ENCODE assay signal across 9 cellular contexts in the genomic region with DNA sequence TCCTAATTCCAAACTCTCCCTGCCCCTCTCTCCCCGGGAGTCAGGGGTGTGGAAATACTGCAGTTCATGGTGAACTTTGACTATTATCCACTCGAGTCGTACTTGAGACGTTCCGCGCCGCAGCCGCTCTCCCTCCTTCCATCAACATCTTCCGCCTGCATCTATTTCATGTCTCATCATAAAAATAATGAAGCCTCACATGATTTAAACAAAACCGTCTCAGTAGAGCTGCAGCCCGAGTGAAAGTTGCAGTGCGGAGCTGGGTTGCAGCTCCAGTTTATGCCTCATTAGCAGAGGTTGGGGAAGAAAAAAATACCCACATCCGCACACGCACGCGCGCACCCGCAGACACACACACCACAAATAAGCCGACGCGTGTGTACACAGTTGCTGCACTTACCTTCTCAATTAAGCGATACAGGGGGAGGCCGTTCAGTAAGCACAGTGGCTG. TPM values are rescaled to one million over a fixed set of nuclear protein-coding genes. Genes with fewer than 3 reads are reported as not detected.
DNase-seq lines count a peak whose midpoint lies in the region; ATAC-seq, FAIRE-seq and TF ChIP-seq lines count a peak whose summit lies in the region.
"Had no signal": no experiment of that assay in that cellular context is flagged by ENCODE, and none has a peak within 500 bp of the region (broad histone marks: within the 10 kb centered on the region; RNA-seq: fewer than 3 reads in every experiment).

No MANE protein-coding gene starts in this region.

- intact Hi-C loops in aorta (cut with DNase I) = no loop called here

- no peaks in the 10 kb centered on the region for H3K36me3 Mint-ChIP-seq in brain

- no peaks in the 10 kb centered on the region for H3K9me3 Mint-ChIP-seq in brain

- peak; percentile 42 for ATAC-seq in aorta (ENCODE audit: low FRiP score)

- WGBS in liver = 4% methylated on average over 23 of the region's 23 CpGs
- WGBS in aorta, 2 donors = 1% methylated on average over 23 of the region's 23 CpGs

- H3K36me3 ChIP-seq in ES-I3 (ENCODE audit: insufficient read depth, low read length) = no peaks in the 10 kb centered on the region
- H3K36me3 ChIP-seq in liver (ENCODE audit: control insufficient read depth in 4 of 4, insufficient read depth in 3 of 4, low read depth in 1 of 4, low read length in 3 of 4) = no peaks in the 10 kb centered on the region
- no peaks in the 10 kb centered on the region for H3K36me3 ChIP-seq in aorta (ENCODE audit: control insufficient read depth in 1 of 2, insufficient read depth in 2 of 2, low read length in 1 of 2)

- peak overlapping the region; percentile 95 to 99 (median 97) for H3K27ac Mint-ChIP-seq in brain

- H3K4me1 Mint-ChIP-seq in brain = peaks cover 79% of the 10 kb centered on the region

- peaks cover 0 to 9% (median 4%) of the 10 kb centered on the region in 4 donors for H3K27me3 ChIP-seq in liver (ENCODE audit: control insufficient read depth in 4 of 4, insufficient read depth in 4 of 4, low read length in 3 of 4)
- H3K27me3 ChIP-seq in aorta (ENCODE audit: control insufficient read depth in 1 of 2, insufficient read depth in 2 of 2, low read length in 1 of 2) = no peaks in the 10 kb centered on the region

- no peaks in the 10 kb centered on the region for H3K9me3 ChIP-seq in ES-I3 (ENCODE audit: control insufficient read depth, insufficient read depth, low read length)
- H3K9me3 ChIP-seq in liver (ENCODE audit: control insufficient read depth in 4 of 4, low read length in 3 of 4) = no peaks in the 10 kb centered on the region
- H3K9me3 ChIP-seq in aorta (ENCODE audit: control insufficient read depth, low read length) = no peaks in the 10 kb centered on the region

- H3K4me3 ChIP-seq in liver (ENCODE audit: low read depth in 1 of 3, low read length in 3 of 3) = peak overlapping the region in 2 of 3 donors; percentile 43 to 52
- peak overlapping the region; percentile 80 to 90 for H3K4me3 ChIP-seq in aorta (ENCODE audit: low read length in 2 of 2)

- H3K4me1 ChIP-seq in ES-I3 (ENCODE audit: insufficient read depth, low read length) (peaks cover 41% of the 10 kb centered on the region), liver (ENCODE audit: control insufficient read depth in 4 of 4, insufficient read depth in 4 of 4, low read length in 3 of 4) (peaks cover 14 to 23% (median 21%) of the 10 kb centered on the region in 4 donors), aorta (ENCODE audit: control insufficient read depth in 1 of 2, insufficient read depth in 2 of 2, low read length in 2 of 2) (no peaks in the 10 kb centered on the region)

- TF ChIP-seq CTCF in brain (conservative IDR thresholded peaks at IDR 0.05) (no peak), liver (IDR thresholded peaks at IDR 0.05; ENCODE audit: low read depth, low read length, missing input control) (no peak)

- no peak for FAIRE-seq in RCC 7860 (lab: Jason Lieb, UNC)

- DNase-seq in NCI-H1417 (lab: John Stamatoyannopoulos, UW) (peak; percentile 72 to 97 (median 84)), aorta (peak in 1 of 2 donors; percentile 72), AML-193 (lab: John Stamatoyannopoulos, UW) (no peak), RCC 7860 (ENCODE audit: low spot score) (no peak), NCI-H446 treated with DMSO at 0.1 percent for 48 hours (lab: John Stamatoyannopoulos, UW) (no peak)

- H3K27ac ChIP-seq in liver (ENCODE audit: low read depth in 1 of 2, low read length in 2 of 2) (no peak overlapping the region), aorta (ENCODE audit: low read depth in 1 of 2, low read length in 2 of 2) (peak overlapping the region in 1 of 2 donors; percentile 37)

- peak overlapping the region; percentile 90 to 97 (median 97) for H3K4me3 Mint-ChIP-seq in brain

- TF ChIP-seq RAD21 in liver (IDR thresholded peaks at IDR 0.05) = no peak

- H3K27me3 Mint-ChIP-seq in brain = peaks cover 31% of the 10 kb centered on the region

- H3K9ac ChIP-seq in ES-I3 (ENCODE audit: low read depth, low read length) (peak overlapping the region; percentile 59; the same call in 1 of the 2 replicates), liver (ENCODE audit: low read depth in 1 of 2, low read length in 2 of 2) (no peak overlapping the region)

TF ChIP-seq in liver, 16 proteins besides CTCF, POLR2A, EP300 and RAD21:
- TF ChIP-seq RXRA (IDR thresholded peaks at IDR 0.05) (no peak), JUND (IDR thresholded peaks at IDR 0.05) (no peak), HNF4G (IDR thresholded peaks at IDR 0.05) (no peak), TAF1 (conservative IDR thresholded peaks at IDR 0.05) (no peak), FOXA2 (IDR thresholded peaks at IDR 0.05) (no peak), EGR1 (IDR thresholded peaks at IDR 0.05; ENCODE audit: low read depth in 2 of 2) (no peak)
- TF ChIP-seq, protein P1, sequence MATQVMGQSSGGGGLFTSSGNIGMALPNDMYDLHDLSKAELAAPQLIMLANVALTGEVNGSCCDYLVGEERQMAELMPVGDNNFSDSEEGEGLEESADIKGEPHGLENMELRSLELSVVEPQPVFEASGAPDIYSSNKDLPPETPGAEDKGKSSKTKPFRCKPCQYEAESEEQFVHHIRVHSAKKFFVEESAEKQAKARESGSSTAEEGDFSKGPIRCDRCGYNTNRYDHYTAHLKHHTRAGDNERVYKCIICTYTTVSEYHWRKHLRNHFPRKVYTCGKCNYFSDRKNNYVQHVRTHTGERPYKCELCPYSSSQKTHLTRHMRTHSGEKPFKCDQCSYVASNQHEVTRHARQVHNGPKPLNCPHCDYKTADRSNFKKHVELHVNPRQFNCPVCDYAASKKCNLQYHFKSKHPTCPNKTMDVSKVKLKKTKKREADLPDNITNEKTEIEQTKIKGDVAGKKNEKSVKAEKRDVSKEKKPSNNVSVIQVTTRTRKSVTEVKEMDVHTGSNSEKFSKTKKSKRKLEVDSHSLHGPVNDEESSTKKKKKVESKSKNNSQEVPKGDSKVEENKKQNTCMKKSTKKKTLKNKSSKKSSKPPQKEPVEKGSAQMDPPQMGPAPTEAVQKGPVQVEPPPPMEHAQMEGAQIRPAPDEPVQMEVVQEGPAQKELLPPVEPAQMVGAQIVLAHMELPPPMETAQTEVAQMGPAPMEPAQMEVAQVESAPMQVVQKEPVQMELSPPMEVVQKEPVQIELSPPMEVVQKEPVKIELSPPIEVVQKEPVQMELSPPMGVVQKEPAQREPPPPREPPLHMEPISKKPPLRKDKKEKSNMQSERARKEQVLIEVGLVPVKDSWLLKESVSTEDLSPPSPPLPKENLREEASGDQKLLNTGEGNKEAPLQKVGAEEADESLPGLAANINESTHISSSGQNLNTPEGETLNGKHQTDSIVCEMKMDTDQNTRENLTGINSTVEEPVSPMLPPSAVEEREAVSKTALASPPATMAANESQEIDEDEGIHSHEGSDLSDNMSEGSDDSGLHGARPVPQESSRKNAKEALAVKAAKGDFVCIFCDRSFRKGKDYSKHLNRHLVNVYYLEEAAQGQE (IDR thresholded peaks at IDR 0.05) = no peak
- TF ChIP-seq, protein P2, sequence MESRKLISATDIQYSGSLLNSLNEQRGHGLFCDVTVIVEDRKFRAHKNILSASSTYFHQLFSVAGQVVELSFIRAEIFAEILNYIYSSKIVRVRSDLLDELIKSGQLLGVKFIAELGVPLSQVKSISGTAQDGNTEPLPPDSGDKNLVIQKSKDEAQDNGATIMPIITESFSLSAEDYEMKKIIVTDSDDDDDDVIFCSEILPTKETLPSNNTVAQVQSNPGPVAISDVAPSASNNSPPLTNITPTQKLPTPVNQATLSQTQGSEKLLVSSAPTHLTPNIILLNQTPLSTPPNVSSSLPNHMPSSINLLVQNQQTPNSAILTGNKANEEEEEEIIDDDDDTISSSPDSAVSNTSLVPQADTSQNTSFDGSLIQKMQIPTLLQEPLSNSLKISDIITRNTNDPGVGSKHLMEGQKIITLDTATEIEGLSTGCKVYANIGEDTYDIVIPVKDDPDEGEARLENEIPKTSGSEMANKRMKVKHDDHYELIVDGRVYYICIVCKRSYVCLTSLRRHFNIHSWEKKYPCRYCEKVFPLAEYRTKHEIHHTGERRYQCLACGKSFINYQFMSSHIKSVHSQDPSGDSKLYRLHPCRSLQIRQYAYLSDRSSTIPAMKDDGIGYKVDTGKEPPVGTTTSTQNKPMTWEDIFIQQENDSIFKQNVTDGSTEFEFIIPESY (IDR thresholded peaks at IDR 0.05) = no peak

RNA-seq across cellular contexts. Expression of a gene that starts 0.3 kb away (rescaled TPM):
- polyA plus RNA-seq in brain (ENCODE audit: insufficient read depth, low read depth, low replicate concordance) (34.7 TPM), liver (1 to 10 TPM in 1 of 2 donors, under 1 TPM in 1; 0.13 to 1.2 TPM), aorta (10 to 100 TPM in 1 of 2 donors, 1 to 10 TPM in 1; 8.1 to 11.0 TPM)
- total RNA-seq in liver (not detected), aorta (10 to 100 TPM; 26.8 to 28.2 TPM)
- total RNA-seq: dermis microvascular lymphatic vessel endothelial cell had no signal

Comparison
In these comparisons a context has a peak if more than half of its experiments do, and no peak if none do; other contexts are left out.
1. DNase-seq: peak in NCI-H1417 (3 of 3); none in AML-193 (0 of 2), RCC 7860 (single experiment) and NCI-H446 treated with DMSO at 0.1 percent for 48 hours (single experiment).
2. RNA of a gene that starts 0.3 kb away (polyA plus RNA-seq): 34.7 TPM in brain (single experiment) and 8.1 to 11.0 TPM in aorta; 0.13 to 1.2 TPM in liver; every median in the first group is over 4 times any median in the second.